ENCODE assay signal across 1 cellular context in the genomic region with DNA sequence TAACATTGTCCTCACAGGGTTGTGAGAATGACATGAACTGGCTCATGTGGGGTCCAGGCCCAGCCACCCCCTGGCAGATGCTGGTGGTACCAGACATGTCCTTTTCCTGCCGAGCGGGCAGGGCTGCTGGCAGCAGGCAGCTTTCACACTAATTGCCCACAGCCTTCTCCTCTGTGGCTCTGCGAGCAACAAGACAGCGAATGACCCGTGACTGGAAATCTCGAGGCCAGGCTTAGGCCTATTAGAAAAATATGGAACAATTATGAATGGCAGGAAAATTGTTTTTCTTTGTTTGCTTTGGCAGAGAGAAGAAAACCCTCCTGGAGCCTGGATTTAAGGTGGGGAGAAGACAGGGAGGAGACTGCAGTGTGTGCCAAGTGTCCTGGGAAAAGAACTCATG.
TF ChIP-seq lines count a peak whose summit lies in the region.

No MANE protein-coding gene starts in this region.

TF ChIP-seq in H1, 55 proteins besides CTCF, POLR2A, EP300 and RAD21 (continued from another document):
- TF ChIP-seq NRF1 (IDR thresholded peaks at IDR 0.05; ENCODE audit: low read depth, low read length) (no peak), SP2 (IDR thresholded peaks at IDR 0.05; ENCODE audit: low read length) (no peak), EGR1 (IDR thresholded peaks at IDR 0.05; ENCODE audit: borderline replicate concordance, low read depth, low read length) (no peak), NANOG (IDR thresholded peaks at IDR 0.05; ENCODE audit: insufficient read depth, low read depth, low read length, poor library complexity, severe bottlenecking) (no peak), EZH2 (IDR thresholded peaks at IDR 0.05; ENCODE audit: low read depth, low read length, severe bottlenecking) (no peak), CBX5 (IDR thresholded peaks at IDR 0.05; ENCODE audit: low read depth, low read length) (no peak), SIX5 (IDR thresholded peaks at IDR 0.05; ENCODE audit: low read depth, low read length) (no peak), BRCA1 (IDR thresholded peaks at IDR 0.05; ENCODE audit: low read depth, low read length) (no peak), TBP (IDR thresholded peaks at IDR 0.05; ENCODE audit: low read depth, low read length) (no peak), ZNF274 (IDR thresholded peaks at IDR 0.05; ENCODE audit: borderline replicate concordance, extremely low read depth, low read length) (no peak), POLR2AphosphoS5 (IDR thresholded peaks at IDR 0.05; ENCODE audit: low read depth, low read length) (no peak)
- TF ChIP-seq, protein P1, sequence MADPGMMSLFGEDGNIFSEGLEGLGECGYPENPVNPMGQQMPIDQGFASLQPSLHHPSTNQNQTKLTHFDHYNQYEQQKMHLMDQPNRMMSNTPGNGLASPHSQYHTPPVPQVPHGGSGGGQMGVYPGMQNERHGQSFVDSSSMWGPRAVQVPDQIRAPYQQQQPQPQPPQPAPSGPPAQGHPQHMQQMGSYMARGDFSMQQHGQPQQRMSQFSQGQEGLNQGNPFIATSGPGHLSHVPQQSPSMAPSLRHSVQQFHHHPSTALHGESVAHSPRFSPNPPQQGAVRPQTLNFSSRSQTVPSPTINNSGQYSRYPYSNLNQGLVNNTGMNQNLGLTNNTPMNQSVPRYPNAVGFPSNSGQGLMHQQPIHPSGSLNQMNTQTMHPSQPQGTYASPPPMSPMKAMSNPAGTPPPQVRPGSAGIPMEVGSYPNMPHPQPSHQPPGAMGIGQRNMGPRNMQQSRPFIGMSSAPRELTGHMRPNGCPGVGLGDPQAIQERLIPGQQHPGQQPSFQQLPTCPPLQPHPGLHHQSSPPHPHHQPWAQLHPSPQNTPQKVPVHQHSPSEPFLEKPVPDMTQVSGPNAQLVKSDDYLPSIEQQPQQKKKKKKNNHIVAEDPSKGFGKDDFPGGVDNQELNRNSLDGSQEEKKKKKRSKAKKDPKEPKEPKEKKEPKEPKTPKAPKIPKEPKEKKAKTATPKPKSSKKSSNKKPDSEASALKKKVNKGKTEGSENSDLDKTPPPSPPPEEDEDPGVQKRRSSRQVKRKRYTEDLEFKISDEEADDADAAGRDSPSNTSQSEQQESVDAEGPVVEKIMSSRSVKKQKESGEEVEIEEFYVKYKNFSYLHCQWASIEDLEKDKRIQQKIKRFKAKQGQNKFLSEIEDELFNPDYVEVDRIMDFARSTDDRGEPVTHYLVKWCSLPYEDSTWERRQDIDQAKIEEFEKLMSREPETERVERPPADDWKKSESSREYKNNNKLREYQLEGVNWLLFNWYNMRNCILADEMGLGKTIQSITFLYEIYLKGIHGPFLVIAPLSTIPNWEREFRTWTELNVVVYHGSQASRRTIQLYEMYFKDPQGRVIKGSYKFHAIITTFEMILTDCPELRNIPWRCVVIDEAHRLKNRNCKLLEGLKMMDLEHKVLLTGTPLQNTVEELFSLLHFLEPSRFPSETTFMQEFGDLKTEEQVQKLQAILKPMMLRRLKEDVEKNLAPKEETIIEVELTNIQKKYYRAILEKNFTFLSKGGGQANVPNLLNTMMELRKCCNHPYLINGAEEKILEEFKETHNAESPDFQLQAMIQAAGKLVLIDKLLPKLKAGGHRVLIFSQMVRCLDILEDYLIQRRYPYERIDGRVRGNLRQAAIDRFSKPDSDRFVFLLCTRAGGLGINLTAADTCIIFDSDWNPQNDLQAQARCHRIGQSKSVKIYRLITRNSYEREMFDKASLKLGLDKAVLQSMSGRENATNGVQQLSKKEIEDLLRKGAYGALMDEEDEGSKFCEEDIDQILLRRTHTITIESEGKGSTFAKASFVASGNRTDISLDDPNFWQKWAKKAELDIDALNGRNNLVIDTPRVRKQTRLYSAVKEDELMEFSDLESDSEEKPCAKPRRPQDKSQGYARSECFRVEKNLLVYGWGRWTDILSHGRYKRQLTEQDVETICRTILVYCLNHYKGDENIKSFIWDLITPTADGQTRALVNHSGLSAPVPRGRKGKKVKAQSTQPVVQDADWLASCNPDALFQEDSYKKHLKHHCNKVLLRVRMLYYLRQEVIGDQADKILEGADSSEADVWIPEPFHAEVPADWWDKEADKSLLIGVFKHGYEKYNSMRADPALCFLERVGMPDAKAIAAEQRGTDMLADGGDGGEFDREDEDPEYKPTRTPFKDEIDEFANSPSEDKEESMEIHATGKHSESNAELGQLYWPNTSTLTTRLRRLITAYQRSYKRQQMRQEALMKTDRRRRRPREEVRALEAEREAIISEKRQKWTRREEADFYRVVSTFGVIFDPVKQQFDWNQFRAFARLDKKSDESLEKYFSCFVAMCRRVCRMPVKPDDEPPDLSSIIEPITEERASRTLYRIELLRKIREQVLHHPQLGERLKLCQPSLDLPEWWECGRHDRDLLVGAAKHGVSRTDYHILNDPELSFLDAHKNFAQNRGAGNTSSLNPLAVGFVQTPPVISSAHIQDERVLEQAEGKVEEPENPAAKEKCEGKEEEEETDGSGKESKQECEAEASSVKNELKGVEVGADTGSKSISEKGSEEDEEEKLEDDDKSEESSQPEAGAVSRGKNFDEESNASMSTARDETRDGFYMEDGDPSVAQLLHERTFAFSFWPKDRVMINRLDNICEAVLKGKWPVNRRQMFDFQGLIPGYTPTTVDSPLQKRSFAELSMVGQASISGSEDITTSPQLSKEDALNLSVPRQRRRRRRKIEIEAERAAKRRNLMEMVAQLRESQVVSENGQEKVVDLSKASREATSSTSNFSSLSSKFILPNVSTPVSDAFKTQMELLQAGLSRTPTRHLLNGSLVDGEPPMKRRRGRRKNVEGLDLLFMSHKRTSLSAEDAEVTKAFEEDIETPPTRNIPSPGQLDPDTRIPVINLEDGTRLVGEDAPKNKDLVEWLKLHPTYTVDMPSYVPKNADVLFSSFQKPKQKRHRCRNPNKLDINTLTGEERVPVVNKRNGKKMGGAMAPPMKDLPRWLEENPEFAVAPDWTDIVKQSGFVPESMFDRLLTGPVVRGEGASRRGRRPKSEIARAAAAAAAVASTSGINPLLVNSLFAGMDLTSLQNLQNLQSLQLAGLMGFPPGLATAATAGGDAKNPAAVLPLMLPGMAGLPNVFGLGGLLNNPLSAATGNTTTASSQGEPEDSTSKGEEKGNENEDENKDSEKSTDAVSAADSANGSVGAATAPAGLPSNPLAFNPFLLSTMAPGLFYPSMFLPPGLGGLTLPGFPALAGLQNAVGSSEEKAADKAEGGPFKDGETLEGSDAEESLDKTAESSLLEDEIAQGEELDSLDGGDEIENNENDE (IDR thresholded peaks at IDR 0.05; ENCODE audit: insufficient replicate concordance, low read length) = no peak
